Comparison of ENCODE assay signal across 9 cellular contexts in the genomic region with DNA sequence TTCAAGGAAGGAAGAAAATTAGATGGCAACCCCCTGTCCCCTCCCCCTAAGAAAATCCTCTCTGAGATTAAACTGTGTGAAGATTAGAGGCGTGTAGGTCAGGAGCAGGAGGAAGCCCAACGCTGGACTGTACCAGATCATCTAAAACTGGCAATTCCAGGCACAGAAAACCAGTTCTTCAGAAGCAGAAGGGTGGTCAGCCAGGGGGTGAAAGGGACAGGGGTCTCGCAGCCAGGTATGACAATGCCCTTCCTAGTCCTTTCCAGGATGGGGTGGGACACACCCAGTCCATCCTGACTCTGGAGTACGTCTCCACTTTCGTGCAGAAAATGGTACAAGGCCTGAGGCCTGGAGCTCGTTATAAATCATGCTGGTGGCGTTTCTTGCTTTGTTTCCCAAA. TPM values are rescaled to one million over a fixed set of nuclear protein-coding genes. Genes with fewer than 3 reads are reported as not detected.
DNase-seq lines count a peak whose midpoint lies in the region; ATAC-seq and TF ChIP-seq lines count a peak whose summit lies in the region.
"Had no signal": no experiment of that assay in that cellular context is flagged by ENCODE, and none has a peak within 500 bp of the region (broad histone marks: within the 10 kb centered on the region; RNA-seq: fewer than 3 reads in every experiment).

No MANE protein-coding gene starts in this region.

- DNase-seq in activated T-cell treated with anti-CD3 and anti-CD28 coated beads, Interleukin-2, amount 50 U/mL, for 24 hours = peak; percentile 51
- DNase-seq in activated T-cell treated with anti-CD3 and anti-CD28 coated beads for 4 hours (no peak), SHP77 treated with DMSO at 0.1 percent for 48 hours (lab: John Stamatoyannopoulos, UW) (no peak), chondrocyte (ENCODE audit: low spot score) (no peak), NCI-H1105 (lab: John Stamatoyannopoulos, UW) (no peak)
- peak; percentile 56 for DNase-seq in activated naive CD8-positive, alpha-beta T cell treated with anti-CD3 and anti-CD28 coated beads, Interleukin-2, amount 10 ng/mL, durations not matched to agents 7 days and 5 days
- DNase-seq: GM23248 had no signal

- no peak for TF ChIP-seq CTCF in chondrocyte (IDR thresholded peaks at IDR 0.05)

- peaks cover 20% of the 10 kb centered on the region for H3K36me3 Mint-ChIP-seq in activated T-cell treated with anti-CD3 and anti-CD28 coated beads, Interleukin-2, amount 50 U/mL, for 24 hours (ENCODE audit: low read depth)
- H3K36me3 Mint-ChIP-seq in activated naive CD8-positive, alpha-beta T cell treated with anti-CD3 and anti-CD28 coated beads, Interleukin-2, amount 10 ng/mL, durations not matched to agents 7 days and 5 days = peaks cover 17% of the 10 kb centered on the region
- peaks cover 9% of the 10 kb centered on the region for H3K36me3 Mint-ChIP-seq in stimulated activated memory B cell treated with anti-CD40 and anti-IgM and Interleukin-4, amounts not matched to agents 10 μg/mL and 1 μg/mL and 100 μg/mL, for 72 hours
- H3K36me3 Mint-ChIP-seq in chondrocyte (ENCODE audit: low read depth) = no peaks in the 10 kb centered on the region

- POLR2A ChIA-PET in activated naive CD8-positive, alpha-beta T cell treated with anti-CD3 and anti-CD28 coated beads, Interleukin-2, amount 10 ng/mL, durations not matched to agents 7 days and 5 days (lab: Charles Lee) = interaction anchor here (0.7 to 11.5 kb wide), 10 partner anchors 7 to 137 kb away, joined by 3 to 360 read pairs (median 23); a partner anchor contains a TSS

- peak overlapping the region; percentile 95 for H3K27ac Mint-ChIP-seq in activated T-cell treated with anti-CD3 and anti-CD28 coated beads, Interleukin-2, amount 50 U/mL, for 24 hours
- peak overlapping the region; percentile 97 for H3K27ac Mint-ChIP-seq in activated naive CD8-positive, alpha-beta T cell treated with anti-CD3 and anti-CD28 coated beads, Interleukin-2, amount 10 ng/mL, durations not matched to agents 7 days and 5 days
- peak overlapping the region; percentile 96 for H3K27ac Mint-ChIP-seq in stimulated activated memory B cell treated with anti-CD40 and anti-IgM and Interleukin-4, amounts not matched to agents 10 μg/mL and 1 μg/mL and 100 μg/mL, for 72 hours
- no peak overlapping the region for H3K27ac Mint-ChIP-seq in chondrocyte (ENCODE audit: unreplicated experiment)

- H3K9me3 Mint-ChIP-seq in activated T-cell treated with anti-CD3 and anti-CD28 coated beads, Interleukin-2, amount 50 U/mL, for 24 hours = no peaks in the 10 kb centered on the region
- no peaks in the 10 kb centered on the region for H3K9me3 Mint-ChIP-seq in activated naive CD8-positive, alpha-beta T cell treated with anti-CD3 and anti-CD28 coated beads, Interleukin-2, amount 10 ng/mL, durations not matched to agents 7 days and 5 days
- H3K9me3 Mint-ChIP-seq in stimulated activated memory B cell treated with anti-CD40 and anti-IgM and Interleukin-4, amounts not matched to agents 10 μg/mL and 1 μg/mL and 100 μg/mL, for 72 hours = no peaks in the 10 kb centered on the region
- no peaks in the 10 kb centered on the region for H3K9me3 Mint-ChIP-seq in chondrocyte (ENCODE audit: low read depth)

- H3K36me3 ChIP-seq in KOPT-K1 (ENCODE audit: insufficient read depth, low read length) = peaks cover 8% of the 10 kb centered on the region

- peaks cover 72% of the 10 kb centered on the region for H3K4me1 Mint-ChIP-seq in activated T-cell treated with anti-CD3 and anti-CD28 coated beads, Interleukin-2, amount 50 U/mL, for 24 hours (ENCODE audit: low read depth)
- H3K4me1 Mint-ChIP-seq in activated naive CD8-positive, alpha-beta T cell treated with anti-CD3 and anti-CD28 coated beads, Interleukin-2, amount 10 ng/mL, durations not matched to agents 7 days and 5 days = peaks cover 61% of the 10 kb centered on the region
- H3K4me1 Mint-ChIP-seq in stimulated activated memory B cell treated with anti-CD40 and anti-IgM and Interleukin-4, amounts not matched to agents 10 μg/mL and 1 μg/mL and 100 μg/mL, for 72 hours = peaks cover 81% of the 10 kb centered on the region
- H3K4me1 Mint-ChIP-seq in chondrocyte (ENCODE audit: low read depth) = peaks cover 7% of the 10 kb centered on the region

- H3K9me3 ChIP-seq in KOPT-K1 (ENCODE audit: insufficient read depth, low read length, poor library complexity, severe bottlenecking) = no peaks in the 10 kb centered on the region

- H3K27me3 Mint-ChIP-seq in activated T-cell treated with anti-CD3 and anti-CD28 coated beads, Interleukin-2, amount 50 U/mL, for 24 hours = no peaks in the 10 kb centered on the region
- no peaks in the 10 kb centered on the region for H3K27me3 Mint-ChIP-seq in activated naive CD8-positive, alpha-beta T cell treated with anti-CD3 and anti-CD28 coated beads, Interleukin-2, amount 10 ng/mL, durations not matched to agents 7 days and 5 days
- H3K27me3 Mint-ChIP-seq in stimulated activated memory B cell treated with anti-CD40 and anti-IgM and Interleukin-4, amounts not matched to agents 10 μg/mL and 1 μg/mL and 100 μg/mL, for 72 hours = no peaks in the 10 kb centered on the region
- peaks cover 3% of the 10 kb centered on the region for H3K27me3 Mint-ChIP-seq in chondrocyte (ENCODE audit: low read depth)

- peak overlapping the region; percentile 96 for H3K27ac ChIP-seq in KOPT-K1 (ENCODE audit: low read depth, low read length, poor library complexity, severe bottlenecking)
- H3K27ac ChIP-seq: GM23248 had no signal

- peak overlapping the region; percentile 91 for H3K4me3 Mint-ChIP-seq in activated T-cell treated with anti-CD3 and anti-CD28 coated beads, Interleukin-2, amount 50 U/mL, for 24 hours
- peak overlapping the region; percentile 93 for H3K4me3 Mint-ChIP-seq in activated naive CD8-positive, alpha-beta T cell treated with anti-CD3 and anti-CD28 coated beads, Interleukin-2, amount 10 ng/mL, durations not matched to agents 7 days and 5 days
- H3K4me3 Mint-ChIP-seq in stimulated activated memory B cell treated with anti-CD40 and anti-IgM and Interleukin-4, amounts not matched to agents 10 μg/mL and 1 μg/mL and 100 μg/mL, for 72 hours = peak overlapping the region; percentile 83
- H3K4me3 Mint-ChIP-seq in chondrocyte (ENCODE audit: unreplicated experiment) = no peak overlapping the region

- peak; percentile 9 for ATAC-seq in activated naive CD8-positive, alpha-beta T cell treated with anti-CD3 and anti-CD28 coated beads, Interleukin-2, amount 10 ng/mL, durations not matched to agents 7 days and 5 days (ENCODE audit: low read depth)
- ATAC-seq in stimulated activated memory B cell treated with anti-CD40 and anti-IgM and Interleukin-4, amounts not matched to agents 10 μg/mL and 1 μg/mL and 100 μg/mL, for 72 hours = peak; percentile 10

RNA-seq across cellular contexts. Expression of a gene that starts 3.3 kb away (rescaled TPM):
- 100 to 1,000 TPM; 187 to 190 TPM for total RNA-seq in activated naive CD8-positive, alpha-beta T cell treated with anti-CD3 and anti-CD28 coated beads, Interleukin-2, amount 10 ng/mL, durations not matched to agents 7 days and 5 days
- total RNA-seq in chondrocyte = not detected in 3 replicates
- total RNA-seq: GM23248 had no signal

Comparison
In these comparisons a context has a peak if more than half of its experiments do, and no peak if none do; other contexts are left out.
1. DNase-seq: peak in activated T-cell treated with anti-CD3 and anti-CD28 coated beads, Interleukin-2, amount 50 U/mL, for 24 hours (single experiment) and activated naive CD8-positive, alpha-beta T cell treated with anti-CD3 and anti-CD28 coated beads, Interleukin-2, amount 10 ng/mL, durations not matched to agents 7 days and 5 days (single experiment); none in activated T-cell treated with anti-CD3 and anti-CD28 coated beads for 4 hours (single experiment), SHP77 treated with DMSO at 0.1 percent for 48 hours (single experiment), chondrocyte (single experiment) and NCI-H1105 (single experiment).
2. RNA of a gene that starts 3.3 kb away (total RNA-seq): 187 to 190 TPM in activated naive CD8-positive, alpha-beta T cell treated with anti-CD3 and anti-CD28 coated beads, Interleukin-2, amount 10 ng/mL, durations not matched to agents 7 days and 5 days; not detected in chondrocyte; every median in the first group is over 100 times any median in the second.